Comparison of ENCODE assay signal across 12 cellular contexts in genomic region chr17:49438885-49439284, GRCh38. TPM values are rescaled to one million over a fixed set of nuclear protein-coding genes. Genes with fewer than 3 reads are reported as not detected.
DNase-seq lines count a peak whose midpoint lies in the region; FAIRE-seq and TF ChIP-seq lines count a peak whose summit lies in the region.
"Had no signal": no experiment of that assay in that cellular context is flagged by ENCODE, and none has a peak within 500 bp of the region (broad histone marks: within the 10 kb centered on the region; RNA-seq: fewer than 3 reads in every experiment).

No MANE protein-coding gene starts in this region.

- peak overlapping the region; percentile 87 for H4K91ac ChIP-seq in H1 (replicated peaks; ENCODE audit: insufficient read length, low read length)

- H3K79me1 ChIP-seq in H1 (ENCODE audit: low read depth, low read length): no peaks in the 10 kb centered on the region

- peaks cover 55% of the 10 kb centered on the region for H3K27me3 Mint-ChIP-seq in neural crest cell (ENCODE audit: low read depth)

- peak overlapping the region; percentile 85; the same call in 1 of the 2 replicates for H3K18ac ChIP-seq in H1 (ENCODE audit: extremely low read depth, low read length)

- H2BK20ac ChIP-seq in H1 (ENCODE audit: low read length): peak overlapping the region; percentile 67; the same call in 1 of the 2 replicates

- H3K36me3 Mint-ChIP-seq in neural crest cell (ENCODE audit: low read depth): no peaks in the 10 kb centered on the region
- H3K36me3 Mint-ChIP-seq: CD8-positive, alpha-beta T cell had no signal

- no peaks in the 10 kb centered on the region for H3K36me3 ChIP-seq in GM06990 (ENCODE audit: control insufficient read depth, insufficient read depth, low read length)
- H3K36me3 ChIP-seq in H1 (ENCODE audit: control insufficient read depth in 2 of 4, insufficient read depth in 4 of 4, low read length in 3 of 4): no peaks in the 10 kb centered on the region
- H3K36me3 ChIP-seq: breast epithelium had no signal

- H2BK12ac ChIP-seq in H1 (ENCODE audit: low read depth, low read length): peak overlapping the region; percentile 94; the same call in 1 of the 2 replicates

- FAIRE-seq in H1 (lab: Jason Lieb, UNC): no peak

- peak overlapping the region; percentile 96 for H3K27ac Mint-ChIP-seq in neural crest cell (ENCODE audit: unreplicated experiment)
- H3K27ac Mint-ChIP-seq: activated T-helper 2 cell treated with anti-CD3 and anti-CD28 coated beads, Interferon-gamma antibody, Interleukin-2, Interleukin-4, amounts not matched to agents 10 μg/mL and 5 μg/mL and 100 μg/mL, durations not matched to agents 14 hours and 24 hours and 36 hours; CD8-positive, alpha-beta T cell had no signal

- H2AK5ac ChIP-seq in H1 (ENCODE audit: low read depth, low read length): no peak overlapping the region

- no peak overlapping the region for H4K8ac ChIP-seq in H1 (ENCODE audit: extremely low read depth, insufficient read depth, low read length)

- H4K5ac ChIP-seq in H1 (ENCODE audit: insufficient read length, low read depth, low read length): no peak overlapping the region

- no peak for DNase-seq in GM06990 (ENCODE audit: extremely low read depth, insufficient read length)
- DNase-seq in MV-4-11 (lab: John Stamatoyannopoulos, UW): peak; percentile 84
- DNase-seq in H1 (ENCODE audit: low read depth in 1 of 2, low spot score in 2 of 2): no peak
- no peak for DNase-seq in neural crest cell (ENCODE audit: low read depth, low spot score)
- DNase-seq in NCI-H1048 (lab: John Stamatoyannopoulos, UW): no peak
- DNase-seq in foreskin fibroblast: no peak
- DNase-seq in NCI-H2196 (lab: John Stamatoyannopoulos, UW; ENCODE audit: unreplicated experiment): no peak
- no peak for DNase-seq in activated CD4-positive, alpha-beta T cell treated with anti-CD3 and anti-CD28 coated beads for 48 hours
- DNase-seq: CD8-positive, alpha-beta T cell; NCI-H1105 had no signal

- H3K27me3 ChIP-seq in GM06990 (replicated peaks; ENCODE audit: control insufficient read depth, insufficient read depth, low read length) (no peaks in the 10 kb centered on the region; the same call in none of the 2 replicates), H1 (replicated peaks in 1 of 4; ENCODE audit: control insufficient read depth in 3 of 4, extremely low read depth in 1 of 4, insufficient read depth in 3 of 4, low read length in 3 of 4) (peaks cover 0 to 15% (median 4%) of the 10 kb centered on the region in 4 experiments; a peak in 3 of 7 replicates)

- H3K9me3 ChIP-seq in H1 (ENCODE audit: insufficient read depth in 2 of 2, low read depth in 1 of 2, low read length in 1 of 2): no peaks in the 10 kb centered on the region
- H3K9me3 ChIP-seq: breast epithelium had no signal

- TF ChIP-seq EP300 in H1 (IDR thresholded peaks at IDR 0.05; ENCODE audit: borderline replicate concordance in 1 of 2, low read depth in 2 of 2, low read length in 2 of 2): no peak

- peak overlapping the region; percentile 60 to 87 for H3K4me2 ChIP-seq in H1 (ENCODE audit: insufficient read depth in 1 of 2, low read depth in 2 of 2, low read length in 2 of 2)

- peaks cover 7% of the 10 kb centered on the region; the same call in 1 of the 2 replicates for H3K23me2 ChIP-seq in H1 (ENCODE audit: low read depth, low read length)

- H3K4me3 Mint-ChIP-seq in neural crest cell: peak overlapping the region; percentile 80
- H3K4me3 Mint-ChIP-seq: CD8-positive, alpha-beta T cell had no signal

- WGBS in H1 (ENCODE audit: extremely low coverage in 1 of 2, insufficient coverage in 1 of 2, insufficient read length in 1 of 2, insufficient replicate concordance in 2 of 2, low coverage in 1 of 2, low lambda C conversion rate in 2 of 2, missing lambda C conversion rate in 1 of 2), 2 experiments: 6% methylated on average over 9 of the region's 11 CpGs; no CpG with 5 or more reads in 1 of the 2 experiments

- peak in 1 of 2 experiments; percentile 31; a peak in 1 of 4 replicates for TF ChIP-seq RAD21 in H1 (IDR thresholded peaks at IDR 0.05 in 1 of 2, conservative IDR thresholded peaks at IDR 0.05 in 1 of 2; ENCODE audit: low read depth in 2 of 2, low read length in 2 of 2)

- CTCF ChIA-PET in H1 (lab: Charles Lee; ENCODE audit: partially characterized antibody): interaction anchor here (0.6 to 10.4 kb wide), 17 partner anchors 17 to 218 kb away, joined by 3 to 146 read pairs (median 5); no protein-coding TSS in a partner anchor

- peak overlapping the region; percentile 81; the same call in 1 of the 2 replicates for H2BK5ac ChIP-seq in H1 (ENCODE audit: low read depth, low read length)

- H3K27ac ChIP-seq in H1 (ENCODE audit: low read depth, low read length): no peak overlapping the region
- H3K27ac ChIP-seq: breast epithelium had no signal

- H2BK120ac ChIP-seq in H1 (replicated peaks; ENCODE audit: low read depth, low read length): no peak overlapping the region

- H3K14ac ChIP-seq in H1 (ENCODE audit: insufficient read length): no peak overlapping the region

- H3K23ac ChIP-seq in H1 (ENCODE audit: insufficient read length): no peak overlapping the region

- peaks cover 88% of the 10 kb centered on the region for H3K4me1 Mint-ChIP-seq in neural crest cell

- H2AFZ ChIP-seq in H1 (ENCODE audit: low read length): peak overlapping the region; percentile 30; the same call in 1 of the 2 replicates

- H3K4me3 ChIP-seq in GM06990 (replicated peaks; ENCODE audit: low read depth, low read length) (no peak overlapping the region), H1 (ENCODE audit: extremely low read depth in 1 of 4, insufficient read depth in 2 of 4, low read depth in 3 of 4, low read length in 4 of 4) (peak overlapping the region; percentile 6 to 61 (median 40); a peak in 6 of 8 replicates), foreskin fibroblast (ENCODE audit: low read depth in 1 of 2, low read length in 2 of 2) (no peak overlapping the region)
- H3K4me3 ChIP-seq: breast epithelium had no signal

- TF ChIP-seq POLR2A in H1 (IDR thresholded peaks at IDR 0.05; ENCODE audit: control extremely low read depth in 1 of 2, low read depth in 2 of 2, low read length in 2 of 2): no peak

- no peak overlapping the region for H3K56ac ChIP-seq in H1 (replicated peaks; ENCODE audit: insufficient read length, low read depth, low read length)

- H4K20me1 ChIP-seq in H1 (replicated peaks in 1 of 2; ENCODE audit: control insufficient read depth in 1 of 2, insufficient read depth in 2 of 2, low read length in 2 of 2): no peaks in the 10 kb centered on the region

- POLR2A ChIA-PET in H1 (lab: Charles Lee; ENCODE audit: partially characterized antibody): interaction anchor here (0.8 to 1.5 kb wide), 4 partner anchors 14 to 61 kb away, joined by 3 to 6 read pairs (median 4); partner anchors contain the start of gene PHB1

- H2BK15ac ChIP-seq in H1 (ENCODE audit: low read length): 0 out of 2 replicates have a peak overlapping the region, but pooled peaks have one; percentile 9

- H3K79me2 ChIP-seq in H1 (ENCODE audit: control insufficient read depth in 1 of 2, insufficient read depth in 2 of 2, low read length in 2 of 2): no peaks in the 10 kb centered on the region

- H3K9ac ChIP-seq in H1 (replicated peaks in 1 of 4; ENCODE audit: extremely low read depth in 1 of 4, low read depth in 3 of 4, low read length in 3 of 4): no peak overlapping the region

- TF ChIP-seq CTCF in GM06990 (IDR thresholded peaks at IDR 0.05; ENCODE audit: insufficient read depth, low read length, poor library complexity, severe bottlenecking) (peak; percentile 31), H1 (IDR thresholded peaks at IDR 0.05; ENCODE audit: control extremely low read depth in 1 of 3, insufficient read depth in 1 of 3, low read depth in 1 of 3, low read length in 3 of 3) (peak in 2 of 3 experiments; percentile 1 to 18; a peak in 2 of 4 replicates), neural crest cell (conservative IDR thresholded peaks at IDR 0.05) (no peak), foreskin fibroblast (IDR thresholded peaks at IDR 0.05; ENCODE audit: low read depth, low read length) (no peak)

- peaks cover 7% of the 10 kb centered on the region for H3K9me3 Mint-ChIP-seq in neural crest cell
- H3K9me3 Mint-ChIP-seq: activated T-helper 2 cell treated with anti-CD3 and anti-CD28 coated beads, Interferon-gamma antibody, Interleukin-2, Interleukin-4, amounts not matched to agents 10 μg/mL and 5 μg/mL and 100 μg/mL, durations not matched to agents 14 hours and 24 hours and 36 hours; CD8-positive, alpha-beta T cell had no signal

- H3K4me1 ChIP-seq in H1 (replicated peaks in 1 of 4; ENCODE audit: control insufficient read depth in 3 of 4, insufficient read depth in 4 of 4, low read length in 3 of 4): peaks cover 0 to 26% (median 13%) of the 10 kb centered on the region in 4 experiments; a peak in 6 of 7 replicates
- H3K4me1 ChIP-seq: breast epithelium had no signal

- no peak overlapping the region for H3K4ac ChIP-seq in H1 (replicated peaks; ENCODE audit: insufficient read length, low read depth, low read length)

TF ChIP-seq in H1, 55 proteins besides CTCF, POLR2A, EP300 and RAD21:
- TF ChIP-seq KDM4A (IDR thresholded peaks at IDR 0.05; ENCODE audit: low read depth, low read length, severe bottlenecking): peak; percentile 0
- TF ChIP-seq EGR1 (IDR thresholded peaks at IDR 0.05; ENCODE audit: borderline replicate concordance, low read depth, low read length): no peak

RNA-seq across cellular contexts. Expression of gene PHB1, which starts 24.2 kb away (rescaled TPM):
- total RNA-seq in H1 (2021; fragmentation: NEBNext Ultra II Directional; extraction: Animal tissue kit (Norgen Biotek cat#: 25700)): 386 and 401 TPM in 2 replicates
- 419 and 597 TPM in 2 replicates for polyA plus RNA-seq in H1 (2011; rRNA removed)
- 510 TPM for polyA plus RNA-seq in H1 (2011; cell fraction: cytosol; rRNA removed)
- polyA plus RNA-seq in H1 (2011; cell fraction: nucleus; rRNA removed): 402 TPM
- 394 to 508 TPM (median 469 TPM) in 4 replicates for polyA plus RNA-seq in H1 (2012, experiment 1 of 2)
- polyA plus RNA-seq in H1 (2012, experiment 2 of 2): 401 TPM
- 170 TPM for polyA plus RNA-seq in H1 (2013, experiment 1 of 2)
- 179 TPM for polyA plus RNA-seq in H1 (2013, experiment 2 of 2)
- 690 and 757 TPM in 2 replicates for polyA minus RNA-seq in H1 (2011; rRNA and poly(A)+ RNA removed)
- 130 TPM for polyA minus RNA-seq in H1 (2011; cell fraction: cytosol; rRNA and poly(A)+ RNA removed)
- polyA minus RNA-seq in H1 (2011; cell fraction: nucleus; rRNA and poly(A)+ RNA removed): 90.2 TPM
- 248 and 256 TPM in 2 replicates for total RNA-seq in neural crest cell

RNA-seq across cellular contexts. Expression of gene NGFR, which starts 56.2 kb away (rescaled TPM):
- total RNA-seq in H1 (2021; fragmentation: NEBNext Ultra II Directional; extraction: Animal tissue kit (Norgen Biotek cat#: 25700)): 8.1 TPM in 2 replicates
- polyA plus RNA-seq in H1 (2011; rRNA removed): 10.3 and 19.4 TPM in 2 replicates
- polyA plus RNA-seq in H1 (2011; cell fraction: cytosol; rRNA removed): 13.8 TPM
- 13.1 TPM for polyA plus RNA-seq in H1 (2011; cell fraction: nucleus; rRNA removed)
- 5.7 to 12.2 TPM (median 10.3 TPM) in 4 replicates for polyA plus RNA-seq in H1 (2012, experiment 1 of 2)
- polyA plus RNA-seq in H1 (2012, experiment 2 of 2): 8.0 TPM
- 13.1 TPM for polyA plus RNA-seq in H1 (2013, experiment 1 of 2)
- polyA plus RNA-seq in H1 (2013, experiment 2 of 2): 13.5 TPM
- 4.4 and 5.9 TPM in 2 replicates for polyA minus RNA-seq in H1 (2011; rRNA and poly(A)+ RNA removed)
- polyA minus RNA-seq in H1 (2011; cell fraction: cytosol; rRNA and poly(A)+ RNA removed): 4.4 TPM
- polyA minus RNA-seq in H1 (2011; cell fraction: nucleus; rRNA and poly(A)+ RNA removed): 5.5 TPM
- total RNA-seq in neural crest cell: 322 and 334 TPM in 2 replicates

Comparison
In these comparisons a context has a peak if more than half of its experiments do, and no peak if none do; other contexts are left out.
1. H3K4me3 ChIP-seq: peak in H1 (4 of 4); none in GM06990 (single experiment) and foreskin fibroblast (0 of 2).
2. CTCF ChIP-seq: peak in GM06990 (single experiment) and H1 (2 of 3); none in neural crest cell (single experiment) and foreskin fibroblast (single experiment).
3. RNA of gene NGFR, which starts 56.2 kb away (total RNA-seq): 322 to 334 TPM in neural crest cell; 8.1 TPM in H1; every median in the first group is over 10 times any median in the second.